In the genomic region with DNA sequence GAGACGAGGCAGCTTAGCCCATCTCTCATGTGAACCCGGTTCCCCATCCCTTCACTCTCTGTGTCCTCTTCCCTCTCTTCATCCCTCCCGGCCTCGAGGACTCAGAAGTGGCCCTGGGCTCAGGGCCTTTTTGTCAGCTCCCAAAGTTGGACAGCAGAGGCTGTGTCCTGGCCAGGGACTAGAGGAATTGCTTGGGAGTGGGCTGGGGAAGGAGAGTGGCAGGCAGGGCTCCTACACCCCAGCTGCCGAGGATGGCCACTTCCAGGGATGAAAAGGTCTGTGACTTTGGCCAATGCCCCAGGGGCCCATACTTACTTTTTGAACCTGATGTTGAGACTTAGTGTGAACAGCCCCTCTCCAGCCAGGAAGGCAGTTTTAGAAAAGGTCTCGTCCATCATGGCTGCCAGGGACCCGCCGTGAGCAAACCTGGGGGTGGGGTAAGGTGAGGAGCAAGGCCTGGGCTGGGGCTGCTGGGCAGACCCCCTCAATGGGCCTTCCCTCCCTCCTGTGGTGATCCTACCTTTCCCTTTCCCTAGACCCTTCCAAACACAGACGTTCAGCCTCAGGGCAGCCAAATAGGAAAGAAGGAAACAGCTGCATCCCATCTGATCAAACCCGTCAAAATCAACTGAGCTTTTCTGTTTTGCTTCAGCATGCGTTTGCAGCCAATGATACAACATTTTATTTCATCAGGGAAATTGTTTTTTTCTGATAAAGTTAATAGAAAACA, we compare ENCODE assay signal across 16 cellular contexts. TPM values are rescaled to one million over a fixed set of nuclear protein-coding genes. Genes with fewer than 3 reads are reported as not detected.
DNase-seq lines count a peak whose midpoint lies in the region; ATAC-seq and TF ChIP-seq lines count a peak whose summit lies in the region.
"Had no signal": no experiment of that assay in that cellular context is flagged by ENCODE, and none has a peak within 500 bp of the region (broad histone marks: within the 10 kb centered on the region; RNA-seq: fewer than 3 reads in every experiment).

No MANE protein-coding gene starts in this region.

- no peaks in the 10 kb centered on the region for H3K9me3 ChIP-seq in CD4-positive, CD25-positive, alpha-beta regulatory T cell (ENCODE audit: control insufficient read depth in 2 of 2, low read length in 2 of 2)
- no peaks in the 10 kb centered on the region for H3K9me3 ChIP-seq in osteoblast (ENCODE audit: low read depth, low read length)
- H3K9me3 ChIP-seq: colonic mucosa, lower lobe of right lung, thoracic aorta had no signal

- peaks cover 13% of the 10 kb centered on the region for H3K4me1 ChIP-seq in CD4-positive, CD25-positive, alpha-beta regulatory T cell (ENCODE audit: control insufficient read depth, insufficient read depth, low read length, poor library complexity, severe bottlenecking)
- H3K4me1 ChIP-seq in osteoblast (ENCODE audit: insufficient read depth, low read length), result peaks cover 9% of the 10 kb centered on the region
- H3K4me1 ChIP-seq: colonic mucosa had no signal

- H3K9me3 Mint-ChIP-seq in activated CD8-positive, alpha-beta T cell treated with anti-CD3 and anti-CD28 coated beads for 36 hours, result no peaks in the 10 kb centered on the region
- H3K9me3 Mint-ChIP-seq in activated CD8-positive, alpha-beta T cell treated with anti-CD3 and anti-CD28 coated beads, Interleukin-2, amount 10 ng/mL, durations not matched to agents 7 days and 5 days (ENCODE audit: insufficient read depth), result no peaks in the 10 kb centered on the region
- no peaks in the 10 kb centered on the region for H3K9me3 Mint-ChIP-seq in CD4-positive, CD25-positive, alpha-beta regulatory T cell

- H3K27me3 ChIP-seq in CD4-positive, CD25-positive, alpha-beta regulatory T cell (ENCODE audit: control insufficient read depth, insufficient read depth, low read length), result no peaks in the 10 kb centered on the region
- H3K27me3 ChIP-seq in osteoblast (ENCODE audit: insufficient read depth, low read length), result peaks cover 49% of the 10 kb centered on the region
- H3K27me3 ChIP-seq: colonic mucosa had no signal

- no peaks in the 10 kb centered on the region for H3K79me2 ChIP-seq in osteoblast (ENCODE audit: insufficient read depth, low read length)

- no peak for ATAC-seq in activated CD8-positive, alpha-beta T cell treated with anti-CD3 and anti-CD28 coated beads for 36 hours
- no peak for ATAC-seq in activated CD8-positive, alpha-beta T cell treated with anti-CD3 and anti-CD28 coated beads, Interleukin-2, amount 10 ng/mL, durations not matched to agents 7 days and 5 days
- no peak for ATAC-seq in CD4-positive, CD25-positive, alpha-beta regulatory T cell (ENCODE audit: low read depth in 2 of 2)
- no peak for ATAC-seq in GM18907 (IDR thresholded peaks at IDR 0.05; ENCODE audit: unreplicated experiment)

- no peak overlapping the region for H3K4me3 Mint-ChIP-seq in activated CD8-positive, alpha-beta T cell treated with anti-CD3 and anti-CD28 coated beads for 36 hours
- no peak overlapping the region for H3K4me3 Mint-ChIP-seq in activated CD8-positive, alpha-beta T cell treated with anti-CD3 and anti-CD28 coated beads, Interleukin-2, amount 10 ng/mL, durations not matched to agents 7 days and 5 days
- peak overlapping the region in 1 of 4 donors; percentile 56 for H3K4me3 Mint-ChIP-seq in CD4-positive, CD25-positive, alpha-beta regulatory T cell
- H3K4me3 Mint-ChIP-seq: activated naive CD8-positive, alpha-beta T cell had no signal

- H3K4me3 ChIP-seq in CD4-positive, CD25-positive, alpha-beta regulatory T cell (ENCODE audit: low read depth, low read length), result no peak overlapping the region
- no peak overlapping the region for H3K4me3 ChIP-seq in osteoblast (ENCODE audit: insufficient read depth, low read length)
- H3K4me3 ChIP-seq: colonic mucosa, lower lobe of right lung, thoracic aorta had no signal

- no peak for DNase-seq in activated CD8-positive, alpha-beta T cell treated with anti-CD3 and anti-CD28 coated beads for 36 hours
- no peak for DNase-seq in activated CD8-positive, alpha-beta T cell treated with anti-CD3 and anti-CD28 coated beads, Interleukin-2, amount 10 ng/mL, durations not matched to agents 7 days and 5 days
- no peak for DNase-seq in CD4-positive, CD25-positive, alpha-beta regulatory T cell
- DNase-seq in dermis microvascular lymphatic vessel endothelial cell (ENCODE audit: low read depth in 2 of 2) (peak; percentile 90 to 94), osteoblast (ENCODE audit: insufficient read length, low spot score, missing footprints) (peak; percentile 70), NCI-H526 treated with DMSO at 0.1 percent for 48 hours (lab: John Stamatoyannopoulos, UW) (no peak), NCI-H1436 (lab: John Stamatoyannopoulos, UW) (no peak)
- DNase-seq: C1 segment of cervical spinal cord, colonic mucosa, lower lobe of right lung, MM.1S, NCI-H69, retina had no signal

- no peak for TF ChIP-seq CTCF in activated CD8-positive, alpha-beta T cell treated with anti-CD3 and anti-CD28 coated beads for 36 hours (IDR thresholded peaks at IDR 0.05)
- TF ChIP-seq CTCF in osteoblast (IDR thresholded peaks at IDR 0.05; ENCODE audit: extremely low read depth, low read depth, low read length), result no peak

- peak overlapping the region; percentile 62 for H3K27ac Mint-ChIP-seq in activated CD8-positive, alpha-beta T cell treated with anti-CD3 and anti-CD28 coated beads for 36 hours
- H3K27ac Mint-ChIP-seq in activated CD8-positive, alpha-beta T cell treated with anti-CD3 and anti-CD28 coated beads, Interleukin-2, amount 10 ng/mL, durations not matched to agents 7 days and 5 days, result no peak overlapping the region
- H3K27ac Mint-ChIP-seq in CD4-positive, CD25-positive, alpha-beta regulatory T cell, result peak overlapping the region; percentile 29 to 91 (median 80)
- H3K27ac Mint-ChIP-seq: activated naive CD8-positive, alpha-beta T cell had no signal

- peaks cover 22% of the 10 kb centered on the region for H3K36me3 Mint-ChIP-seq in activated CD8-positive, alpha-beta T cell treated with anti-CD3 and anti-CD28 coated beads for 36 hours (ENCODE audit: low read depth)
- no peaks in the 10 kb centered on the region for H3K36me3 Mint-ChIP-seq in activated CD8-positive, alpha-beta T cell treated with anti-CD3 and anti-CD28 coated beads, Interleukin-2, amount 10 ng/mL, durations not matched to agents 7 days and 5 days (ENCODE audit: low read depth)
- peaks cover 3% of the 10 kb centered on the region for H3K36me3 Mint-ChIP-seq in CD4-positive, CD25-positive, alpha-beta regulatory T cell

- CTCF ChIA-PET in activated CD8-positive, alpha-beta T cell treated with anti-CD3 and anti-CD28 coated beads for 36 hours (lab: Charles Lee), result interaction anchor here (0.6 to 1.5 kb wide), 5 partner anchors 8 to 86 kb away, joined by 3 to 5 read pairs (median 3); no protein-coding TSS in a partner anchor
- CTCF ChIA-PET in activated CD8-positive, alpha-beta T cell treated with anti-CD3 and anti-CD28 coated beads, Interleukin-2, amount 10 ng/mL, durations not matched to agents 7 days and 5 days (lab: Charles Lee), result interaction anchor here (0.9 to 3.0 kb wide), 3 partner anchors 7 to 154 kb away, joined by 3 to 9 read pairs (median 4); no protein-coding TSS in a partner anchor

- H3K27ac ChIP-seq in CD4-positive, CD25-positive, alpha-beta regulatory T cell (ENCODE audit: insufficient read depth, low read length, poor library complexity, severe bottlenecking), result no peak overlapping the region
- H3K27ac ChIP-seq in osteoblast (ENCODE audit: low read depth, low read length), result no peak overlapping the region
- H3K27ac ChIP-seq: colonic mucosa, lower lobe of right lung, thoracic aorta had no signal

- peaks cover 3% of the 10 kb centered on the region for H3K36me3 ChIP-seq in CD4-positive, CD25-positive, alpha-beta regulatory T cell (ENCODE audit: control insufficient read depth, insufficient read depth, low read length)
- no peaks in the 10 kb centered on the region for H3K36me3 ChIP-seq in osteoblast (ENCODE audit: insufficient read depth, low read length)
- H3K36me3 ChIP-seq: colonic mucosa, lower lobe of right lung, thoracic aorta had no signal

- H3K27me3 Mint-ChIP-seq in activated CD8-positive, alpha-beta T cell treated with anti-CD3 and anti-CD28 coated beads for 36 hours, result no peaks in the 10 kb centered on the region
- H3K27me3 Mint-ChIP-seq in activated CD8-positive, alpha-beta T cell treated with anti-CD3 and anti-CD28 coated beads, Interleukin-2, amount 10 ng/mL, durations not matched to agents 7 days and 5 days (ENCODE audit: low read depth), result no peaks in the 10 kb centered on the region
- H3K27me3 Mint-ChIP-seq in CD4-positive, CD25-positive, alpha-beta regulatory T cell, result no peaks in the 10 kb centered on the region
- H3K27me3 Mint-ChIP-seq: activated naive CD8-positive, alpha-beta T cell had no signal

- POLR2A ChIA-PET in activated CD8-positive, alpha-beta T cell treated with anti-CD3 and anti-CD28 coated beads for 36 hours (lab: Charles Lee), result interaction anchor here (0.6 to 1.8 kb wide), 8 partner anchors 8 to 98 kb away, joined by 3 to 5 read pairs (median 4); a partner anchor contains a TSS
- POLR2A ChIA-PET in activated CD8-positive, alpha-beta T cell treated with anti-CD3 and anti-CD28 coated beads, Interleukin-2, amount 10 ng/mL, durations not matched to agents 7 days and 5 days (lab: Charles Lee), result interaction anchor here (1.4 kb wide), 1 partner anchor 8 kb away, joined by 7 read pairs; a partner anchor contains a TSS

- no peak overlapping the region for H2AFZ ChIP-seq in osteoblast (ENCODE audit: low read length)

- peaks cover 26% of the 10 kb centered on the region for H3K4me1 Mint-ChIP-seq in activated CD8-positive, alpha-beta T cell treated with anti-CD3 and anti-CD28 coated beads for 36 hours (ENCODE audit: low read depth)
- H3K4me1 Mint-ChIP-seq in activated CD8-positive, alpha-beta T cell treated with anti-CD3 and anti-CD28 coated beads, Interleukin-2, amount 10 ng/mL, durations not matched to agents 7 days and 5 days (ENCODE audit: low read depth), result no peaks in the 10 kb centered on the region
- peaks cover 0 to 37% (median 24%) of the 10 kb centered on the region in 4 donors for H3K4me1 Mint-ChIP-seq in CD4-positive, CD25-positive, alpha-beta regulatory T cell

- intact Hi-C loops in activated CD8-positive, alpha-beta T cell treated with anti-CD3 and anti-CD28 coated beads for 36 hours (cut with micrococcal nuclease), result no loop called here

- no peaks in the 10 kb centered on the region for H4K20me1 ChIP-seq in osteoblast (ENCODE audit: insufficient read depth, low read length)

- H3K4me2 ChIP-seq in osteoblast (ENCODE audit: insufficient read depth, low read length), result no peak overlapping the region

RNA-seq across cellular contexts. Expression of a gene that starts 5.5 kb away (rescaled TPM):
- not detected for total RNA-seq in activated CD8-positive, alpha-beta T cell treated with anti-CD3 and anti-CD28 coated beads for 36 hours
- not detected for total RNA-seq in activated CD8-positive, alpha-beta T cell treated with anti-CD3 and anti-CD28 coated beads, Interleukin-2, amount 10 ng/mL, durations not matched to agents 7 days and 5 days
- total RNA-seq in CD4-positive, CD25-positive, alpha-beta regulatory T cell, result not detected
- under 1 TPM in 1 of 4 donors, not detected in 3; 0.25 TPM for polyA plus RNA-seq in CD4-positive, CD25-positive, alpha-beta regulatory T cell
- total RNA-seq in dermis microvascular lymphatic vessel endothelial cell, result not detected in 2 replicates
- total RNA-seq in osteoblast, result not detected in 2 replicates
- total RNA-seq: colonic mucosa, lower lobe of right lung, thoracic aorta had no signal

RNA-seq across cellular contexts. Expression of a gene that starts 8.4 kb away (rescaled TPM):
- total RNA-seq in activated CD8-positive, alpha-beta T cell treated with anti-CD3 and anti-CD28 coated beads for 36 hours, result 1 to 10 TPM; 1.3 to 1.6 TPM
- total RNA-seq in activated CD8-positive, alpha-beta T cell treated with anti-CD3 and anti-CD28 coated beads, Interleukin-2, amount 10 ng/mL, durations not matched to agents 7 days and 5 days, result under 1 TPM; 0.23 to 0.26 TPM
- 0.94 TPM for total RNA-seq in CD4-positive, CD25-positive, alpha-beta regulatory T cell
- polyA plus RNA-seq in CD4-positive, CD25-positive, alpha-beta regulatory T cell, result 1 to 10 TPM; 1.3 to 4.0 (median 2.8) TPM
- total RNA-seq in dermis microvascular lymphatic vessel endothelial cell (0.13 and 0.25 TPM in 2 replicates), osteoblast (not detected in 2 replicates)
- total RNA-seq: thoracic aorta had no signal

RNA-seq across cellular contexts. Expression of a gene that starts 16.4 kb away (rescaled TPM):
- total RNA-seq in activated CD8-positive, alpha-beta T cell treated with anti-CD3 and anti-CD28 coated beads for 36 hours, result 1 to 10 TPM; 1.3 to 1.5 TPM
- 1 to 10 TPM; 2.4 to 2.7 TPM for total RNA-seq in activated CD8-positive, alpha-beta T cell treated with anti-CD3 and anti-CD28 coated beads, Interleukin-2, amount 10 ng/mL, durations not matched to agents 7 days and 5 days
- total RNA-seq in CD4-positive, CD25-positive, alpha-beta regulatory T cell, result 6.2 TPM
- 10 to 100 TPM; 10.6 to 16.7 (median 15.1) TPM for polyA plus RNA-seq in CD4-positive, CD25-positive, alpha-beta regulatory T cell
- not detected in 2 replicates for total RNA-seq in dermis microvascular lymphatic vessel endothelial cell
- total RNA-seq in osteoblast, result not detected in 2 replicates
- total RNA-seq: thoracic aorta had no signal

RNA-seq across cellular contexts. Expression of a gene that starts 42.8 kb away (rescaled TPM):
- not detected for total RNA-seq in activated CD8-positive, alpha-beta T cell treated with anti-CD3 and anti-CD28 coated beads for 36 hours
- under 1 TPM; 0.16 to 0.32 TPM for total RNA-seq in activated CD8-positive, alpha-beta T cell treated with anti-CD3 and anti-CD28 coated beads, Interleukin-2, amount 10 ng/mL, durations not matched to agents 7 days and 5 days
- total RNA-seq in CD4-positive, CD25-positive, alpha-beta regulatory T cell, result 0.22 TPM
- under 1 TPM in 2 of 4 donors, not detected in 2; 0.15 to 0.33 TPM for polyA plus RNA-seq in CD4-positive, CD25-positive, alpha-beta regulatory T cell
- not detected in 2 replicates for total RNA-seq in dermis microvascular lymphatic vessel endothelial cell
- not detected in 2 replicates for total RNA-seq in osteoblast
- total RNA-seq: thoracic aorta had no signal

RNA-seq across cellular contexts. Expression of a gene that starts 57.7 kb away (rescaled TPM):
- total RNA-seq in activated CD8-positive, alpha-beta T cell treated with anti-CD3 and anti-CD28 coated beads for 36 hours, result 10 to 100 TPM in 1 of 2 experiments, 1 to 10 TPM in 1; 9.7 to 10.5 TPM
- 10 to 100 TPM; 14.6 to 16.4 TPM for total RNA-seq in activated CD8-positive, alpha-beta T cell treated with anti-CD3 and anti-CD28 coated beads, Interleukin-2, amount 10 ng/mL, durations not matched to agents 7 days and 5 days
- total RNA-seq in CD4-positive, CD25-positive, alpha-beta regulatory T cell, result 12.6 TPM
- 10 to 100 TPM in 3 of 4 donors, 1 to 10 TPM in 1; 9.5 to 18.0 (median 14.3) TPM for polyA plus RNA-seq in CD4-positive, CD25-positive, alpha-beta regulatory T cell
- 4.2 and 4.4 TPM in 2 replicates for total RNA-seq in dermis microvascular lymphatic vessel endothelial cell
- 1.1 and 1.2 TPM in 2 replicates for total RNA-seq in osteoblast

Comparison
In these comparisons a context has a peak if more than half of its experiments do, and no peak if none do; other contexts are left out.
1. DNase-seq: peak in dermis microvascular lymphatic vessel endothelial cell (2 of 2) and osteoblast (single experiment); none in activated CD8-positive, alpha-beta T cell treated with anti-CD3 and anti-CD28 coated beads for 36 hours (single experiment), activated CD8-positive, alpha-beta T cell treated with anti-CD3 and anti-CD28 coated beads, Interleukin-2, amount 10 ng/mL, durations not matched to agents 7 days and 5 days (single experiment), CD4-positive, CD25-positive, alpha-beta regulatory T cell (0 of 3), NCI-H526 treated with DMSO at 0.1 percent for 48 hours (single experiment) and NCI-H1436 (single experiment).